8 cellular contexts compared by ENCODE assay signal in genomic region chr12:32755051-32755653, GRCh38. TPM values are rescaled to one million over a fixed set of nuclear protein-coding genes. Genes with fewer than 3 reads are reported as not detected.
DNase-seq lines count a peak whose midpoint lies in the region; ATAC-seq, FAIRE-seq and TF ChIP-seq lines count a peak whose summit lies in the region.

No MANE protein-coding gene starts in this region.

- H2AFZ ChIP-seq in HepG2 (ENCODE audit: low read length): peak overlapping the region; percentile 55

- 0% methylated on average over 12 of the region's 40 CpGs for WGBS in HepG2 (ENCODE audit: low lambda C conversion rate)

- DNase-seq in AG08396 (ENCODE audit: low spot score) (peak; percentile 66), NCI-H226 (peak; percentile 80), dedifferentiated amniotic fluid mesenchymal stem cell (ENCODE audit: extremely low spot score) (peak; percentile 54), HepG2 (ENCODE audit: low spot score) (peak; percentile 60)
- DNase-seq in activated CD4-positive, alpha-beta T cell treated with anti-CD3 and anti-CD28 coated beads for 4 hours: peak; percentile 52 to 69
- DNase-seq in stimulated activated CD4-positive, alpha-beta T cell treated with anti-CD3 and anti-CD28 coated beads, Interleukin-4, amount 100 ng/mL, for 24 hours: peak; percentile 73

- peak overlapping the region; percentile 86 to 95 (median 91) for H3K4me3 ChIP-seq in HepG2 (replicated peaks in 1 of 3; ENCODE audit: insufficient read depth in 1 of 3, low read depth in 2 of 3, low read length in 3 of 3)

- peaks cover 30% of the 10 kb centered on the region for H3K4me1 ChIP-seq in HepG2 (ENCODE audit: insufficient read depth, low read length)

- TF ChIP-seq POLR2A in HepG2 (IDR thresholded peaks at IDR 0.05; ENCODE audit: insufficient read depth in 1 of 2, low read depth in 2 of 2, low read length in 2 of 2): 0 out of 4 replicates have a peak, but pooled peaks of 1 of the 2 experiments have one; percentile 15

- FAIRE-seq in HepG2 (lab: Jason Lieb, UNC): no peak

- in situ Hi-C loops in HepG2 (cut with HindIII; ENCODE audit: extremely low pct_ligation_motif_present, low pct_unique_long_range_greater_than_20kb): loop anchor here (5.0 to 25.0 kb wide), 3 partner anchors 147 to 1267 kb away; partner anchors contain the start of gene ALG10

- peak overlapping the region; percentile 80 for H3K4me2 ChIP-seq in HepG2 (ENCODE audit: low read depth, low read length)

- H4K20me1 ChIP-seq in HepG2 (ENCODE audit: insufficient read depth, low read length): no peaks in the 10 kb centered on the region

- CTCF ChIA-PET in HepG2 (lab: Yijun Ruan, JAX; ENCODE audit: low intra/inter-chr PET ratio, low total read pairs): interaction anchor here (1.4 to 2.4 kb wide), 2 partner anchors 164 to 390 kb away, joined by 4 to 25 read pairs; no protein-coding TSS in a partner anchor

- intact Hi-C loops in HepG2 (cut with micrococcal nuclease; ENCODE audit: unreplicated experiment): loop anchor here (1.0 to 10.0 kb wide), 4 partner anchors 110 to 1267 kb away; partner anchors contain the start of gene ALG10

- no peaks in the 10 kb centered on the region; a peak in 1 of 5 replicates for H3K27me3 ChIP-seq in HepG2 (ENCODE audit: control insufficient read depth in 1 of 2, insufficient read depth in 2 of 2, low read length in 2 of 2)

- peak overlapping the region; percentile 76 for H3K27ac ChIP-seq in HepG2 (ENCODE audit: extremely low read length, insufficient read depth, low read length)

- no peak for TF ChIP-seq EP300 in HepG2 (IDR thresholded peaks at IDR 0.05; ENCODE audit: low read depth in 2 of 2, low read length in 2 of 2)
- TF ChIP-seq EP300 in HepG2 (CRISPR knock-in tag; IDR thresholded peaks at IDR 0.05; ENCODE audit: borderline replicate concordance): no peak; the same call in 1 of the 2 replicates

- TF ChIP-seq CTCF in HepG2 (CRISPR knock-in tag; IDR thresholded peaks at IDR 0.05): peak; percentile 94

- TSS peak; percentile 85 for BruUV-seq in HepG2 (replicated peaks; lab: Mats Ljungman, UMichigan)

- POLR2A ChIA-PET in HepG2 (lab: Yijun Ruan, JAX): interaction anchor here (0.7 to 2.0 kb wide), 15 partner anchors 11 to 1267 kb away, joined by 3 to 31 read pairs (median 3); partner anchors contain the start of genes ALG10, DNM1L, ETFBKMT and FGD4

- H3K9ac ChIP-seq in HepG2 (ENCODE audit: insufficient read depth, low read depth, low read length): peak overlapping the region; percentile 90

- no peaks in the 10 kb centered on the region for H3K9me3 ChIP-seq in HepG2 (ENCODE audit: low read length)

- H3K36me3 ChIP-seq in HepG2 (replicated peaks in 1 of 2; ENCODE audit: control insufficient read depth in 1 of 2, insufficient read depth in 2 of 2, low read length in 2 of 2): peaks cover 5 to 22% of the 10 kb centered on the region in 2 experiments; a peak in 4 of 5 replicates

- peaks cover 29% of the 10 kb centered on the region for H3K79me2 ChIP-seq in HepG2 (ENCODE audit: insufficient read depth, low read length)

- ATAC-seq in GM18868 (IDR thresholded peaks at IDR 0.05; ENCODE audit: unreplicated experiment) (peak; percentile 73), HG03135 (IDR thresholded peaks at IDR 0.05; ENCODE audit: unreplicated experiment) (peak; percentile 81), HepG2 (peak; percentile 79)

- peak; percentile 59 for TF ChIP-seq RAD21 in HepG2 (CRISPR knock-in tag; IDR thresholded peaks at IDR 0.05)

TF ChIP-seq in HepG2, 621 proteins besides CTCF, POLR2A, EP300 and RAD21 (continues in another document):
- TF ChIP-seq SRY (CRISPR knock-in tag; IDR thresholded peaks at IDR 0.05) (no peak; the same call in 1 of the 2 replicates), SKIL (CRISPR knock-in tag; IDR thresholded peaks at IDR 0.05; ENCODE audit: borderline replicate concordance) (no peak), ZNF335 (CRISPR knock-in tag; IDR thresholded peaks at IDR 0.05) (peak; percentile 35; the same call in 1 of the 2 replicates), KAT7 (CRISPR knock-in tag; IDR thresholded peaks at IDR 0.05; ENCODE audit: borderline replicate concordance) (peak; percentile 54; the same call in 1 of the 2 replicates), ZNF556 (CRISPR knock-in tag; IDR thresholded peaks at IDR 0.05; ENCODE audit: borderline replicate concordance) (peak; percentile 33; the same call in 1 of the 2 replicates), ATM (IDR thresholded peaks at IDR 0.05; ENCODE audit: borderline replicate concordance) (no peak), CBX1 (IDR thresholded peaks at IDR 0.05; ENCODE audit: low read depth) (peak; percentile 65), E2F2 (CRISPR knock-in tag; IDR thresholded peaks at IDR 0.05; ENCODE audit: borderline replicate concordance) (no peak), ADNP (CRISPR knock-in tag; IDR thresholded peaks at IDR 0.05) (no peak), ZIK1 (CRISPR knock-in tag; IDR thresholded peaks at IDR 0.05; ENCODE audit: borderline replicate concordance, low read depth) (no peak; the same call in 1 of the 2 replicates), MIXL1 (CRISPR knock-in tag; IDR thresholded peaks at IDR 0.05) (no peak), ZNF124 (CRISPR knock-in tag; IDR thresholded peaks at IDR 0.05) (0 out of 2 replicates have a peak, but pooled peaks have one; percentile 27), MXD4 (CRISPR knock-in tag; IDR thresholded peaks at IDR 0.05) (peak; percentile 44; the same call in 1 of the 2 replicates), U2AF2 (IDR thresholded peaks at IDR 0.05; ENCODE audit: low read depth, low read length) (no peak), ZBTB33 (CRISPR knock-in tag; IDR thresholded peaks at IDR 0.05) (no peak), MIER2 (CRISPR knock-in tag; IDR thresholded peaks at IDR 0.05) (peak; percentile 61; the same call in 1 of the 2 replicates)

RNA-seq across cellular contexts. Expression of gene YARS2, which starts 0.5 kb away (rescaled TPM):
- total RNA-seq in HepG2 (2016; rRNA removed; fragmentation: Illumina TruSeq; extraction: Trizol): 36.0 and 39.6 TPM in 2 replicates
- 4.6 and 6.3 TPM in 2 replicates for total RNA-seq in HepG2 (2016; cell fraction: cytosol; rRNA removed; fragmentation: Illumina TruSeq; extraction: Trizol; ENCODE audit: low read depth)
- 30.7 and 37.6 TPM in 2 replicates for total RNA-seq in HepG2 (2016; cell fraction: insoluble cytoplasmic fraction; rRNA removed; fragmentation: Illumina TruSeq; extraction: Trizol)
- 11.1 and 13.5 TPM in 2 replicates for total RNA-seq in HepG2 (2016; cell fraction: membrane; rRNA removed; fragmentation: Illumina TruSeq; extraction: Trizol)
- 36.0 and 39.0 TPM in 2 replicates for total RNA-seq in HepG2 (2016; cell fraction: nucleus; rRNA removed; fragmentation: Illumina TruSeq; extraction: Trizol)
- polyA plus RNA-seq in HepG2 (2011; rRNA removed): 15.8 and 17.9 TPM in 2 replicates
- polyA plus RNA-seq in HepG2 (2011; cell fraction: cytosol; rRNA removed): 12.4 and 16.4 TPM in 2 replicates
- polyA plus RNA-seq in HepG2 (2011; cell fraction: nucleus; rRNA removed): 8.7 and 9.5 TPM in 2 replicates
- 15.8 and 19.9 TPM in 2 replicates for polyA plus RNA-seq in HepG2 (2012)
- polyA plus RNA-seq in HepG2 (2016; cell fraction: cytosol; fragmentation: Illumina TruSeq; extraction: Trizol; ENCODE audit: low read depth): 4.4 and 6.7 TPM in 2 replicates
- 40.4 and 43.2 TPM in 2 replicates for polyA plus RNA-seq in HepG2 (2016; cell fraction: insoluble cytoplasmic fraction; fragmentation: Illumina TruSeq; extraction: Trizol; ENCODE audit: low read depth)
- 8.7 and 10.1 TPM in 2 replicates for polyA plus RNA-seq in HepG2 (2016; cell fraction: membrane; fragmentation: Illumina TruSeq; extraction: Trizol; ENCODE audit: low read depth)
- 49.2 and 51.6 TPM in 2 replicates for polyA plus RNA-seq in HepG2 (2016; cell fraction: nucleus; fragmentation: Illumina TruSeq; extraction: Trizol; ENCODE audit: insufficient read depth, low read depth)
- 23.5 and 23.6 TPM in 2 replicates for polyA minus RNA-seq in HepG2 (2011; rRNA and poly(A)+ RNA removed; ENCODE audit: low replicate concordance)
- 10.2 and 14.5 TPM in 2 replicates for polyA minus RNA-seq in HepG2 (2011; cell fraction: cytosol; rRNA and poly(A)+ RNA removed)
- 27.5 and 33.3 TPM in 2 replicates for polyA minus RNA-seq in HepG2 (2011; cell fraction: nucleus; rRNA and poly(A)+ RNA removed)

Comparison
In these comparisons a context has a peak if more than half of its experiments do, and no peak if none do; other contexts are left out.
1. Peak in every context shown above with its lines: DNase-seq, ATAC-seq, H3K4me3 ChIP-seq and H3K27ac ChIP-seq.